Comparison of ENCODE assay signal across 11 cellular contexts in genomic region chr11:56045538-56045937, GRCh38. TPM values are rescaled to one million over a fixed set of nuclear protein-coding genes. Genes with fewer than 3 reads are reported as not detected.
"Had no signal": no experiment of that assay in that cellular context is flagged by ENCODE, and none has a peak within 500 bp of the region (broad histone marks: within the 10 kb centered on the region; RNA-seq: fewer than 3 reads in every experiment).

No MANE protein-coding gene starts in this region.

- H3K4me1 ChIP-seq: HAP-1 had no signal

- ATAC-seq: GM23338, HCT116 had no signal

- H3K9me3 ChIP-seq: HAP-1 had no signal

- H3K36me3 ChIP-seq: HAP-1 had no signal

- H3K4me3 ChIP-seq: GM23248, GM23338, HAP-1 had no signal

- H3K27ac ChIP-seq: GM23248 had no signal

- DNase-seq: GM23248, GOT3, H7, H9, HCEC 1CT, HFFc6 had no signal

RNA-seq across cellular contexts. Expression of gene OR5AS1, which starts 18.1 kb away (rescaled TPM):
- total RNA-seq: GM23248, GM23338, H1, H4, H7, H9, HFFc6 had no signal

RNA-seq across cellular contexts. Expression of gene OR8I2, which starts 47.6 kb away (rescaled TPM):
- total RNA-seq: GM23248, GM23338, H1, H4, H7, H9, HFFc6 had no signal

RNA-seq across cellular contexts. Expression of gene OR5F1, which starts 51.1 kb away (rescaled TPM):
- total RNA-seq: GM23248, GM23338, H1, H4, H7, H9, HFFc6 had no signal

RNA-seq across cellular contexts. Expression of gene OR8H2, which starts 57.9 kb away (rescaled TPM):
- total RNA-seq: GM23248, GM23338, H1, H4, H7, H9, HFFc6 had no signal
